ENCODE assay signal across 21 cellular contexts in the genomic region with DNA sequence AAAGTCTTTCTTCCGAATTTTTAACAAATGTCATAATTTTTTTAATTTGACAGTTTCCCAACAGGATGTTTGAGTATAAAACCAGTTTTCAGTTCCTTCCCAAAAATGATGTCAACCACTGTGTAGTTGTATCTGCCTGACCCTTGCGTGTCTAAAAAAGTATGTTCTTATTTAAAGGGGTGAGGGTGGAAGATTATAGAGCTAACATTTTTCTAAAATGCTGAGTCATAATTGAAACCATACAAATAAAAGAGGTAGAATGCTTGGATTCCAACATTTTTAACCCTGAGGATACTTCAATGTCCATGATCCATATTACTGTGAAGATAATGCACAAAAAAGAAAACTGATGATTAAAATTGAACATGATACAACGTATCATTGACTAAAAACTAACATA.
"Had no signal": no experiment of that assay in that cellular context is flagged by ENCODE, and none has a peak within 500 bp of the region (broad histone marks: within the 10 kb centered on the region; RNA-seq: fewer than 3 reads in every experiment).

No MANE protein-coding gene starts in this region.

- H3K27me3 ChIP-seq: esophagus muscularis mucosa, heart left ventricle, neutrophil, testis, tibial nerve, upper lobe of right lung had no signal

- H3K9me3 ChIP-seq: esophagus muscularis mucosa, heart left ventricle, neutrophil, psoas muscle, testis, upper lobe of right lung had no signal

- H3K4me3 ChIP-seq: esophagus muscularis mucosa, heart left ventricle, psoas muscle, testis, tibial nerve, upper lobe of right lung had no signal

- H3K27ac ChIP-seq: epithelial cell of prostate, esophagus muscularis mucosa, heart left ventricle, neutrophil, psoas muscle, testis, tibial nerve, upper lobe of right lung had no signal

- ATAC-seq: heart left ventricle; naive thymus-derived CD4-positive, alpha-beta T cell; psoas muscle; sciatic nerve; stimulated activated naive B cell treated with anti-CD40 and anti-IgM and Interleukin-4, amounts not matched to agents 10 μg/mL and 1 μg/mL and 100 μg/mL, for 72 hours; stimulated activated naive CD8-positive, alpha-beta T cell treated with anti-CD3 and anti-CD28 coated beads, Interleukin-15, amount 100 ng/mL, for 72 hours; upper lobe of right lung had no signal

- H3K36me3 ChIP-seq: esophagus muscularis mucosa, heart left ventricle, neutrophil, tibial nerve, upper lobe of right lung had no signal

- H3K4me1 ChIP-seq: esophagus muscularis mucosa, heart left ventricle, psoas muscle, testis, tibial nerve, upper lobe of right lung had no signal

- DNase-seq: cortex of kidney; effector memory CD4-positive, alpha-beta T cell; heart left ventricle; hypothalamus; kidney glomerular epithelial cell; mesendoderm; naive thymus-derived CD4-positive, alpha-beta T cell; nephron progenitor cell; psoas muscle; retina; stimulated activated CD4-positive, alpha-beta T cell treated with anti-CD3 and anti-CD28 coated beads, Interleukin-2, amount 100 ng/mL, for 24 hours; stimulated activated CD4-positive, alpha-beta T cell treated with anti-CD3 and anti-CD28 coated beads, Interleukin-4, amount 100 ng/mL, for 4 hours; stimulated activated naive B cell treated with anti-CD40 and anti-IgM and Interleukin-4, amounts not matched to agents 10 μg/mL and 1 μg/mL and 100 μg/mL, for 72 hours; stimulated activated naive CD8-positive, alpha-beta T cell treated with anti-CD3 and anti-CD28 coated beads, Interleukin-15, amount 100 ng/mL, for 72 hours; testis; upper lobe of right lung had no signal
